Comparison of ENCODE assay signal across 34 cellular contexts in the genomic region with DNA sequence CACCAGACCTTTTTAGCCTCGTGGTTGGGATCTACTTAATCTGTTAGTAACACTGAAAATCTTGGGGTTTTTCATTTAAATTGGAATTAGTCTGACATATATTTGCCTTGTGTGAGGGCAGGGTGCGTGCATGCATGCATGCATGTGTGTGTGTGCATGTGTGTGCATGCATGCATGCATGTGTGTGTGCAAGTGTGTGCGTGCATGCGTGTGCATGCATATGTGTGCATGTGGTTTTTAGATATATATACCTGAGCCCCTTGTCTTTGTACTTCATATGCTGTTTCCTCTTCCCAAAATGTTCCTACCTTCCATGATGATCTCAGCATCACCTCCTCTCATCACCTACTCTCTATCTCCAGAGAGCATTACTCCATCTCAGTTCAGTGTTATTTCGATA.
"Had no signal": no experiment of that assay in that cellular context is flagged by ENCODE, and none has a peak within 500 bp of the region (broad histone marks: within the 10 kb centered on the region; RNA-seq: fewer than 3 reads in every experiment).

No MANE protein-coding gene starts in this region.

- H3K36me3 ChIP-seq: adrenal gland, brain microvascular endothelial cell, breast epithelium had no signal

- H3K27ac ChIP-seq: adrenal gland, body of pancreas, brain microvascular endothelial cell, breast epithelium, VCaP had no signal

- H3K9me3 Mint-ChIP-seq: activated CD4-positive, alpha-beta memory T cell treated with anti-CD3 and anti-CD28 coated beads for 36 hours; activated CD4-positive, alpha-beta T cell treated with anti-CD3 and anti-CD28 coated beads, Interleukin-2, amount 10 ng/mL, durations not matched to agents 24 days and 14 days; activated CD8-positive, alpha-beta T cell treated with anti-CD3 and anti-CD28 coated beads for 36 hours; activated naive CD4-positive, alpha-beta T cell treated with anti-CD3 and anti-CD28 coated beads, Interleukin-2, amount 50 U/mL, for 72 hours; activated T-cell treated with anti-CD3 and anti-CD28 coated beads, Interleukin-2, amount 50 U/mL, for 4 hours; activated T-cell treated with anti-CD3 and anti-CD28 coated beads, Interleukin-2, amount 50 U/mL, for 72 hours; activated T-helper 1 cell treated with anti-CD3 and anti-CD28 coated beads, Interleukin-12 subunit alpha, Interleukin-12 subunit beta, Interleukin-2, Interleukin-4 antibody, amounts not matched to agents 30 ng/mL and 10 ng/mL and 1 ng/mL, durations not matched to agents 14 hours and 24 hours and 36 hours; T-helper 2 cell treated with Interferon-gamma antibody and Interleukin-4, amounts not matched to agents 5 μg/mL and 100 μg/mL, for 36 hours had no signal

- H3K36me3 Mint-ChIP-seq: activated CD4-positive, alpha-beta memory T cell treated with anti-CD3 and anti-CD28 coated beads for 36 hours; activated naive CD4-positive, alpha-beta T cell treated with anti-CD3 and anti-CD28 coated beads, Interleukin-2, amount 50 U/mL, for 72 hours; activated naive CD8-positive, alpha-beta T cell treated with anti-CD3 and anti-CD28 coated beads for 36 hours had no signal

- H3K4me1 Mint-ChIP-seq: activated B cell treated with CpG ODN at 0.5 μM for 24 hours; activated naive CD8-positive, alpha-beta T cell treated with anti-CD3 and anti-CD28 coated beads for 36 hours; activated T-helper 17 cell treated with anti-CD3 and anti-CD28 coated beads, Interleukin-2, amount 50 U/mL, for 72 hours had no signal

- H3K9me3 ChIP-seq: adrenal gland, body of pancreas had no signal

- H3K27ac Mint-ChIP-seq: activated B cell treated with CpG ODN at 0.5 μM for 24 hours; activated CD4-positive, alpha-beta memory T cell treated with anti-CD3 and anti-CD28 coated beads for 36 hours; activated CD4-positive, alpha-beta T cell treated with anti-CD3 and anti-CD28 coated beads, Interleukin-2, amount 10 ng/mL, durations not matched to agents 24 days and 14 days; activated CD8-positive, alpha-beta T cell treated with anti-CD3 and anti-CD28 coated beads for 36 hours; activated naive CD4-positive, alpha-beta T cell treated with anti-CD3 and anti-CD28 coated beads for 36 hours; activated naive CD4-positive, alpha-beta T cell treated with anti-CD3 and anti-CD28 coated beads, Interleukin-2, amount 50 U/mL, for 72 hours; activated naive CD8-positive, alpha-beta T cell treated with anti-CD3 and anti-CD28 coated beads for 36 hours; activated T-cell treated with anti-CD3 and anti-CD28 coated beads, Interleukin-2, amount 50 U/mL, for 72 hours; activated T-helper 1 cell treated with anti-CD3 and anti-CD28 coated beads, Interleukin-12 subunit alpha, Interleukin-12 subunit beta, Interleukin-2, Interleukin-4 antibody, amounts not matched to agents 30 ng/mL and 10 ng/mL and 1 ng/mL, durations not matched to agents 14 hours and 24 hours and 36 hours; activated T-helper 17 cell treated with anti-CD3 and anti-CD28 coated beads, Interleukin-2, amount 50 U/mL, for 72 hours; T-helper 1 cell treated with Interleukin-12 subunit alpha and Interleukin-12 subunit beta and Interleukin-4 antibody, amounts not matched to agents 30 μg/mL and 1 μg/mL, for 36 hours; T-helper 2 cell treated with Interferon-gamma antibody and Interleukin-4, amounts not matched to agents 5 μg/mL and 100 μg/mL, for 36 hours had no signal

- H3K4me1 ChIP-seq: adrenal gland, breast epithelium had no signal

- H3K4me3 ChIP-seq: adrenal gland, body of pancreas, breast epithelium had no signal

- DNase-seq: activated B cell treated with CpG ODN at 0.5 μM for 24 hours; activated CD4-positive, alpha-beta memory T cell treated with anti-CD3 and anti-CD28 coated beads for 36 hours; activated CD4-positive, alpha-beta T cell treated with anti-CD3 and anti-CD28 coated beads for 4 hours; activated CD4-positive, alpha-beta T cell treated with anti-CD3 and anti-CD28 coated beads, Interleukin-2, amount 10 ng/mL, durations not matched to agents 24 days and 14 days; activated CD4-positive, alpha-beta T cell treated with anti-CD3 and anti-CD28 coated beads, Interleukin-2, amount 50 U/mL, for 1 hour; activated CD4-positive, alpha-beta T cell treated with anti-CD3 and anti-CD28 coated beads, Interleukin-2, amount 50 U/mL, for 4 hours; activated CD4-positive, CD25-positive, alpha-beta regulatory T cell treated with anti-CD3 and anti-CD28 coated beads, Interleukin-2, amount 50 U/mL, for 72 hours; activated CD8-positive, alpha-beta memory T cell treated with anti-CD3 and anti-CD28 coated beads, Interleukin-2, amount 50 U/mL, for 4 hours; activated CD8-positive, alpha-beta T cell treated with anti-CD3 and anti-CD28 coated beads for 36 hours; activated effector memory CD4-positive, alpha-beta T cell treated with anti-CD3 and anti-CD28 coated beads, Interleukin-2, amount 50 U/mL, for 16 hours; activated gamma-delta T cell treated with Interleukin-2 at 50 U/mL for 16 hours; activated naive CD4-positive, alpha-beta T cell; activated naive CD4-positive, alpha-beta T cell treated with anti-CD3 and anti-CD28 coated beads for 36 hours; activated naive CD8-positive, alpha-beta T cell treated with anti-CD3 and anti-CD28 coated beads for 36 hours; activated T-cell treated with anti-CD3 and anti-CD28 coated beads for 4 hours; activated T-cell treated with anti-CD3 and anti-CD28 coated beads, Interleukin-2, amount 50 U/mL, for 1 hour; activated T-cell treated with anti-CD3 and anti-CD28 coated beads, Interleukin-2, amount 50 U/mL, for 4 hours; activated T-cell treated with anti-CD3 and anti-CD28 coated beads, Interleukin-2, amount 50 U/mL, for 72 hours; adrenal gland; amniotic stem cell; aorta; body of pancreas; brain microvascular endothelial cell; central memory CD4-positive, alpha-beta T cell; T-helper 1 cell; T-helper 2 cell; T-helper 9 cell had no signal

- H3K27me3 ChIP-seq: body of pancreas, brain microvascular endothelial cell had no signal

- H3K4me3 Mint-ChIP-seq: activated B cell treated with CpG ODN at 0.5 μM for 24 hours; activated CD4-positive, alpha-beta memory T cell treated with anti-CD3 and anti-CD28 coated beads for 36 hours; activated CD4-positive, alpha-beta T cell treated with anti-CD3 and anti-CD28 coated beads, Interleukin-2, amount 10 ng/mL, durations not matched to agents 24 days and 14 days; activated CD8-positive, alpha-beta T cell treated with anti-CD3 and anti-CD28 coated beads for 36 hours; activated naive CD4-positive, alpha-beta T cell treated with anti-CD3 and anti-CD28 coated beads for 36 hours; activated naive CD8-positive, alpha-beta T cell treated with anti-CD3 and anti-CD28 coated beads for 36 hours; activated T-cell treated with anti-CD3 and anti-CD28 coated beads, Interleukin-2, amount 50 U/mL, for 4 hours; activated T-cell treated with anti-CD3 and anti-CD28 coated beads, Interleukin-2, amount 50 U/mL, for 72 hours; activated T-helper 1 cell treated with anti-CD3 and anti-CD28 coated beads, Interleukin-12 subunit alpha, Interleukin-12 subunit beta, Interleukin-2, Interleukin-4 antibody, amounts not matched to agents 30 ng/mL and 10 ng/mL and 1 ng/mL, durations not matched to agents 14 hours and 24 hours and 36 hours; activated T-helper 17 cell treated with anti-CD3 and anti-CD28 coated beads, Interleukin-2, amount 50 U/mL, for 72 hours; T-helper 1 cell treated with Interleukin-12 subunit alpha and Interleukin-12 subunit beta and Interleukin-4 antibody, amounts not matched to agents 30 μg/mL and 1 μg/mL, for 36 hours; T-helper 2 cell treated with Interferon-gamma antibody and Interleukin-4, amounts not matched to agents 5 μg/mL and 100 μg/mL, for 36 hours had no signal
